In the genomic region with DNA sequence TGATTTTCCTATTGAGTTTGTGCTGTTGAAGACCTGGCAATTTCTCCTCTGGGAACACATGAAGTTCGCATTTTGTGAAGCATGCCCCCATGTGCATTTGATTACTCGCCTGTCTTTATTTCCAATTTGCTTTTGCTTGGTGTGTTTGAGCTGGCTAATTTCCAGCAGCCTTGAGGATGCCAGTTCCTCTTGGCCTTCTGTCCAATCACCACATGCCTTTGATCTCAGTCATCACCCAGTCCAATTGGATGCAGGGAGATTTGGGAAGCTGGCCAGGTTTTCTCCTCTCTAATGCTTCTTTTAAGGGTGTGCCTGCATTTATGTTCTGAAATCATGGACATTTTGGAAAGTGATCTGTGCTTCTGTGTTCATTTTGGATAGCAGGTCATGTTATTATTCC, we compare ENCODE assay signal across 10 cellular contexts. TPM values are rescaled to one million over a fixed set of nuclear protein-coding genes. Genes with fewer than 3 reads are reported as not detected.
DNase-seq lines count a peak whose midpoint lies in the region; ATAC-seq, FAIRE-seq and TF ChIP-seq lines count a peak whose summit lies in the region.
"Had no signal": no experiment of that assay in that cellular context is flagged by ENCODE, and none has a peak within 500 bp of the region (broad histone marks: within the 10 kb centered on the region; RNA-seq: fewer than 3 reads in every experiment).

No MANE protein-coding gene starts in this region.

- no peak overlapping the region for H2BK15ac ChIP-seq in H9 (ENCODE audit: low read depth, low read length)

- H3K36me3 Mint-ChIP-seq in H9 (ENCODE audit: insufficient read depth in 1 of 3, low read depth in 3 of 3) (no peaks in the 10 kb centered on the region), nephron progenitor cell (ENCODE audit: low read depth) (no peaks in the 10 kb centered on the region)
- H3K36me3 Mint-ChIP-seq: activated naive CD8-positive, alpha-beta T cell; memory B cell had no signal

- H3T11ph ChIP-seq in H9 (ENCODE audit: low read length): no peak overlapping the region

- no peaks in the 10 kb centered on the region for H3K9me3 ChIP-seq in A549
- H3K9me3 ChIP-seq in right lobe of liver: no peaks in the 10 kb centered on the region
- H3K9me3 ChIP-seq in H9 (ENCODE audit: control insufficient read depth, low read depth, low read length): no peaks in the 10 kb centered on the region

- H2BK120ac ChIP-seq in H9 (ENCODE audit: low read depth, low read length, poor library complexity, severe bottlenecking): no peak overlapping the region

- H3K9me3 Mint-ChIP-seq in H9 (no peaks in the 10 kb centered on the region), nephron progenitor cell (no peaks in the 10 kb centered on the region)
- H3K9me3 Mint-ChIP-seq: memory B cell had no signal

- H3K4me3 ChIP-seq in A549: no peak overlapping the region
- H3K4me3 ChIP-seq in right lobe of liver: no peak overlapping the region

- H3K27ac Mint-ChIP-seq in H9 (no peak overlapping the region), nephron progenitor cell (no peak overlapping the region)
- H3K27ac Mint-ChIP-seq: activated naive CD8-positive, alpha-beta T cell; memory B cell had no signal

- no peaks in the 10 kb centered on the region for H3K36me3 ChIP-seq in right lobe of liver

- no peak for TF ChIP-seq RAD21 in A549 (conservative IDR thresholded peaks at IDR 0.05 in 1 of 2, IDR thresholded peaks at IDR 0.05 in 1 of 2)

- H3K18ac ChIP-seq in H9 (ENCODE audit: insufficient read length, low read depth, low read length): no peak overlapping the region

- no peak for ATAC-seq in A549
- ATAC-seq in right lobe of liver: peak; percentile 59 to 67 (median 63)
- ATAC-seq in GM18517 (IDR thresholded peaks at IDR 0.05; ENCODE audit: unreplicated experiment): no peak

- intact Hi-C loops in right lobe of liver (cut with DNase I): loop anchor here in 1 of 2 donors (10.0 kb wide), 1 partner anchor 122 kb away; no protein-coding TSS in a partner anchor

- H3K27me3 ChIP-seq in right lobe of liver: no peaks in the 10 kb centered on the region
- H3K27me3 ChIP-seq in H9 (ENCODE audit: insufficient read depth, low read length): no peaks in the 10 kb centered on the region

- H3K79me2 ChIP-seq in H9 (ENCODE audit: insufficient read depth, low read length): no peaks in the 10 kb centered on the region

- H2BK12ac ChIP-seq in H9 (ENCODE audit: insufficient read length, low read depth, low read length): no peak overlapping the region

- FAIRE-seq in A549 (lab: Jason Lieb, UNC): no peak

- no peak overlapping the region for H4K5ac ChIP-seq in H9 (ENCODE audit: insufficient read length, low read depth, low read length)

- peak overlapping the region; percentile 9; the same call in 1 of the 3 replicates for H3K4me2 ChIP-seq in A549
- no peak overlapping the region for H3K4me2 ChIP-seq in H9 (ENCODE audit: insufficient read depth, insufficient read length, low read length)

- no peak overlapping the region for H2BK5ac ChIP-seq in H9 (ENCODE audit: insufficient read length, low read length)

- peaks cover 2% of the 10 kb centered on the region; the same call in 1 of the 2 replicates for H3K27me3 Mint-ChIP-seq in H9 (ENCODE audit: low read depth)
- no peaks in the 10 kb centered on the region for H3K27me3 Mint-ChIP-seq in nephron progenitor cell (ENCODE audit: low read depth, poor library complexity)

- no peak overlapping the region for H3K4ac ChIP-seq in H9 (ENCODE audit: low read depth, low read length)

- no peak overlapping the region for H4K91ac ChIP-seq in H9 (ENCODE audit: insufficient read length, low read depth, low read length)

- H2BK20ac ChIP-seq in H9 (ENCODE audit: low read depth, low read length, poor library complexity, severe bottlenecking): no peak overlapping the region

- 25% methylated on average over 2 of the region's 2 CpGs for WGBS in A549 (ENCODE audit: missing lambda C conversion rate)
- 42% methylated on average over 2 of the region's 2 CpGs for WGBS in right lobe of liver (ENCODE audit: insufficient coverage, low coverage, low lambda C conversion rate, missing lambda C conversion rate)
- no CpG with 5 or more reads among the region's 2 CpGs for WGBS in H9 (ENCODE audit: extremely low coverage, insufficient read length, low lambda C conversion rate)

- TF ChIP-seq EP300 in A549 (IDR thresholded peaks at IDR 0.05): no peak

- H3K23ac ChIP-seq in H9 (ENCODE audit: insufficient read length, low read depth, low read length): no peak overlapping the region

- no peak overlapping the region for H3K14ac ChIP-seq in H9 (ENCODE audit: insufficient read depth, low read length)

- no peaks in the 10 kb centered on the region for H3K79me1 ChIP-seq in H9 (ENCODE audit: insufficient read depth, low read depth, low read length, poor library complexity, severe bottlenecking)

- H2AFZ ChIP-seq in H9 (ENCODE audit: low read length): no peak overlapping the region

- H3K4me1 ChIP-seq in A549 (peaks cover 15% of the 10 kb centered on the region), right lobe of liver (peaks cover 0 to 27% (median 8%) of the 10 kb centered on the region in 4 donors), H9 (ENCODE audit: insufficient read depth, low read length) (peaks cover 5% of the 10 kb centered on the region; the same call in 1 of the 2 replicates)

- TF ChIP-seq CTCF in A549 (IDR thresholded peaks at IDR 0.05) (no peak), right lobe of liver (IDR thresholded peaks at IDR 0.05) (no peak), H9 (conservative IDR thresholded peaks at IDR 0.05) (no peak), nephron progenitor cell (IDR thresholded peaks at IDR 0.05) (no peak)

- H3K4me3 Mint-ChIP-seq in H9 (no peak overlapping the region), nephron progenitor cell (no peak overlapping the region)
- H3K4me3 Mint-ChIP-seq: activated naive CD8-positive, alpha-beta T cell; memory B cell had no signal

- H3K4me1 Mint-ChIP-seq in H9: peaks cover 33 to 50% of the 10 kb centered on the region in 2 experiments
- H3K4me1 Mint-ChIP-seq in nephron progenitor cell: peaks cover 90% of the 10 kb centered on the region

- CTCF ChIA-PET in A549 (lab: Yijun Ruan, JAX): interaction anchor here (1.0 to 20.4 kb wide), 4 partner anchors 9 to 197 kb away, joined by 3 to 359 read pairs (median 6); no protein-coding TSS in a partner anchor

- no peak overlapping the region for H3K9ac ChIP-seq in H9 (ENCODE audit: extremely low read depth, insufficient read length, low read length)

- no peak overlapping the region for H2AK5ac ChIP-seq in H9 (ENCODE audit: insufficient read length, low read length)

- no peak overlapping the region for H4K8ac ChIP-seq in H9 (replicated peaks; ENCODE audit: insufficient read length, low read depth, low read length)

- H4K20me1 ChIP-seq in H9 (ENCODE audit: control insufficient read depth, insufficient read depth, insufficient read length): no peaks in the 10 kb centered on the region

- H3K27ac ChIP-seq in A549 (no peak overlapping the region), right lobe of liver (peak overlapping the region in 1 of 3 donors; percentile 15), H9 (ENCODE audit: insufficient read length, low read depth, low read length) (no peak overlapping the region)

- no peak overlapping the region for H3K56ac ChIP-seq in H9 (ENCODE audit: insufficient read length, low read depth, low read length)

- no peaks in the 10 kb centered on the region for H3K23me2 ChIP-seq in H9 (ENCODE audit: insufficient read length, low read depth, low read length, poor library complexity, severe bottlenecking)

- TF ChIP-seq POLR2A in A549 (IDR thresholded peaks at IDR 0.05; ENCODE audit: low read length) (no peak), right lobe of liver (IDR thresholded peaks at IDR 0.05) (no peak)

- POLR2A ChIA-PET in A549 (lab: Yijun Ruan, JAX): interaction anchor here (0.9 kb wide), 1 partner anchor 11 kb away, joined by 3 read pairs; no protein-coding TSS in a partner anchor

- peak; percentile 10 to 34 for DNase-seq in A549 (ENCODE audit: low read depth in 1 of 2, low spot score in 1 of 2)
- peak; percentile 47 for DNase-seq in HT1080 (ENCODE audit: low read depth)
- peak; percentile 82 for DNase-seq in amniotic stem cell (lab: John Stamatoyannopoulos, UW)
- peak; percentile 44 to 77 (median 61) for DNase-seq in right lobe of liver
- DNase-seq in activated CD4-positive, CD25-positive, alpha-beta regulatory T cell treated with anti-CD3 and anti-CD28 coated beads, Interleukin-2, amount 50 U/mL, for 72 hours: no peak
- DNase-seq in H9: no peak
- no peak for DNase-seq in nephron progenitor cell

TF ChIP-seq in A549, 52 proteins besides CTCF, POLR2A, EP300 and RAD21 (continues in another document):
- no peak for TF ChIP-seq RFX5 (IDR thresholded peaks at IDR 0.05)
- TF ChIP-seq KDM1A (IDR thresholded peaks at IDR 0.05; ENCODE audit: low read depth): no peak
- TF ChIP-seq ZNF302 (CRISPR knock-in tag; IDR thresholded peaks at IDR 0.05): no peak
- no peak for TF ChIP-seq HOXA7 (CRISPR knock-in tag; IDR thresholded peaks at IDR 0.05)
- TF ChIP-seq NR3C1 (IDR thresholded peaks at IDR 0.05): no peak
- TF ChIP-seq MYC (IDR thresholded peaks at IDR 0.05; ENCODE audit: borderline replicate concordance, low read length): no peak
- TF ChIP-seq NPAS2 (CRISPR knock-in tag; IDR thresholded peaks at IDR 0.05; ENCODE audit: borderline replicate concordance): no peak
- no peak for TF ChIP-seq FOXS1 (CRISPR knock-in tag; IDR thresholded peaks at IDR 0.05)
- no peak for TF ChIP-seq KDM5A (IDR thresholded peaks at IDR 0.05)

RNA-seq across cellular contexts. Expression of a gene that starts 3.8 kb away (rescaled TPM):
- polyA plus RNA-seq in A549 (2011; rRNA removed) (0.07 TPM in 1 of 2 replicates, not detected in the other), A549 (2017; fragmentation: RNase III; extraction: RNeasy Plus Mini Kit Qiagen cat#74134 plus additional on column Dnase treatment) (not detected in 3 replicates)
- polyA plus RNA-seq in A549 (2012; cell fraction: cytosol; rRNA removed): not detected in 2 replicates
- not detected in 2 replicates for polyA plus RNA-seq in A549 (2012; cell fraction: nucleus; rRNA removed)
- not detected in 2 replicates for polyA minus RNA-seq in A549 (2011; rRNA and poly(A)+ RNA removed)
- 0.40 and 0.82 TPM in 2 replicates for total RNA-seq in HT1080 (2014; rRNA removed; shearing (Covaris generic))
- polyA plus RNA-seq in HT1080 (2015; cell fraction: cytosol; rRNA removed): not detected in 2 replicates
- 0.07 TPM in 1 of 2 replicates, not detected in the other for polyA plus RNA-seq in HT1080 (2015; cell fraction: nucleus; rRNA removed)
- total RNA-seq in right lobe of liver (1 to 10 TPM; 1.8 to 8.3 (median 4.5) TPM), H9 (2021) (0.17 TPM in 1 of 2 replicates, not detected in the other)

RNA-seq across cellular contexts. Expression of a gene that starts 24.4 kb away (rescaled TPM):
- polyA plus RNA-seq in A549 (2011; rRNA removed) (28.0 and 31.5 TPM in 2 replicates), A549 (2017; fragmentation: RNase III; extraction: RNeasy Plus Mini Kit Qiagen cat#74134 plus additional on column Dnase treatment) (16.6 to 17.5 TPM (median 17.1 TPM) in 3 replicates)
- 18.1 and 18.3 TPM in 2 replicates for polyA plus RNA-seq in A549 (2012; cell fraction: cytosol; rRNA removed)
- 6.1 and 11.4 TPM in 2 replicates for polyA plus RNA-seq in A549 (2012; cell fraction: nucleus; rRNA removed)
- 15.6 and 20.7 TPM in 2 replicates for polyA minus RNA-seq in A549 (2011; rRNA and poly(A)+ RNA removed)
- 7.9 and 8.1 TPM in 2 replicates for total RNA-seq in HT1080 (2014; rRNA removed; shearing (Covaris generic))
- 11.0 and 11.3 TPM in 2 replicates for polyA plus RNA-seq in HT1080 (2015; cell fraction: cytosol; rRNA removed)
- polyA plus RNA-seq in HT1080 (2015; cell fraction: nucleus; rRNA removed): 7.0 and 9.0 TPM in 2 replicates
- total RNA-seq in right lobe of liver (10 to 100 TPM; 27.4 to 82.6 (median 68.1) TPM), H9 (2021) (17.1 and 18.2 TPM in 2 replicates)

Comparison
In these comparisons a context has a peak if more than half of its experiments do, and no peak if none do; other contexts are left out.
1. ATAC-seq: peak in right lobe of liver (4 of 4); none in A549 (0 of 2) and GM18517 (single experiment).
2. DNase-seq: peak in A549 (2 of 2), HT1080 (single experiment), amniotic stem cell (single experiment) and right lobe of liver (3 of 3); none in activated CD4-positive, CD25-positive, alpha-beta regulatory T cell treated with anti-CD3 and anti-CD28 coated beads, Interleukin-2, amount 50 U/mL, for 72 hours (single experiment), H9 (single experiment) and nephron progenitor cell (single experiment).